ENCODE assay signal across 31 cellular contexts in the genomic region with DNA sequence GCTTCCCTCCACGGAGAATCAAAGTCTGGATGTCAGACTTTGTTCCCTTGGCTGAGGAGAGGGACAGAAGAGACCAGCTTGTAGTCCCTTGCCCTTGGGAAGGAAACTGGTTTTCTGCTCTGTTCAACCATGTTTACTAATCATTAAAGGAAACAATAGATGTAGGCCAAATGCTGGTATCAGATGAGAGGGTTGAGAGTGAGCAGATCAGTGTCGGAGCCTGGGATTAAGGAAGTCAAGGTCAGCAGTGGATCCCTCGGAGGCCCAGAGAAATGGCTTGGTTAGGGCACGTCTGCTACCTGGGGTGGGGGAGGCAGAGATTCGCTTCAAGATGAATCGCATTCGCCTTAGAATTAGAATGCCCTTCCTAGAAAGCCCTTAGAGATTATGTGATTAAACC.
"Had no signal": no experiment of that assay in that cellular context is flagged by ENCODE, and none has a peak within 500 bp of the region (broad histone marks: within the 10 kb centered on the region; RNA-seq: fewer than 3 reads in every experiment).

No MANE protein-coding gene starts in this region.

- H3K9me3 Mint-ChIP-seq: dendritic cell treated with granulocyte-macrophage colony-stimulating factor and Interleukin-4, amounts not matched to agents 40 ng/mL and 50 ng/mL, for 4 days; memory B cell; stimulated activated naive CD8-positive, alpha-beta T cell treated with anti-CD3 and anti-CD28 coated beads, Interleukin-15, amount 100 ng/mL, for 72 hours had no signal

- H3K4me3 Mint-ChIP-seq: dendritic cell treated with granulocyte-macrophage colony-stimulating factor and Interleukin-4, amounts not matched to agents 40 ng/mL and 50 ng/mL, for 4 days; memory B cell; mesothelial cell of epicardium; naive thymus-derived CD4-positive, alpha-beta T cell; nephron; neural progenitor cell; stimulated activated naive CD8-positive, alpha-beta T cell treated with anti-CD3 and anti-CD28 coated beads, Interleukin-15, amount 100 ng/mL, for 72 hours had no signal

- H3K36me3 Mint-ChIP-seq: memory B cell; mesothelial cell of epicardium; naive thymus-derived CD4-positive, alpha-beta T cell; neural progenitor cell had no signal

- H3K79me2 ChIP-seq: hepatocyte had no signal

- H3K4me1 Mint-ChIP-seq: memory B cell; mesothelial cell of epicardium; naive thymus-derived CD4-positive, alpha-beta T cell; stimulated activated naive CD8-positive, alpha-beta T cell treated with anti-CD3 and anti-CD28 coated beads, Interleukin-15, amount 100 ng/mL, for 72 hours had no signal

- H2AFZ ChIP-seq: hepatocyte, neural progenitor cell had no signal

- H3K9me3 ChIP-seq: esophagus muscularis mucosa, gastroesophageal sphincter, heart left ventricle, mucosa of descending colon, prostate gland, right atrium auricular region, suprapubic skin, transverse colon, upper lobe of right lung, uterus had no signal

- H3K4me2 ChIP-seq: hepatocyte, neural progenitor cell had no signal

- H3K27me3 Mint-ChIP-seq: dendritic cell treated with granulocyte-macrophage colony-stimulating factor and Interleukin-4, amounts not matched to agents 40 ng/mL and 50 ng/mL, for 4 days; stimulated activated naive CD8-positive, alpha-beta T cell treated with anti-CD3 and anti-CD28 coated beads, Interleukin-15, amount 100 ng/mL, for 72 hours had no signal

- FAIRE-seq: endothelial cell of umbilical vein, kidney had no signal

- H3K4me3 ChIP-seq: esophagus muscularis mucosa, gastroesophageal sphincter, heart left ventricle, hepatocyte, lung, mucosa of descending colon, neural progenitor cell, prostate gland, right atrium auricular region, smooth muscle cell, suprapubic skin, transverse colon, upper lobe of right lung, uterus had no signal

- H3K36me3 ChIP-seq: esophagus muscularis mucosa, gastroesophageal sphincter, heart left ventricle, neural progenitor cell, prostate gland, right atrium auricular region, suprapubic skin, transverse colon, upper lobe of right lung, uterus had no signal

- H3K9ac ChIP-seq: neural progenitor cell had no signal

- H3K27ac Mint-ChIP-seq: dendritic cell treated with granulocyte-macrophage colony-stimulating factor and Interleukin-4, amounts not matched to agents 40 ng/mL and 50 ng/mL, for 4 days; memory B cell; mesothelial cell of epicardium; naive thymus-derived CD4-positive, alpha-beta T cell; nephron; neural progenitor cell had no signal

- DNase-seq: effector CD8-positive, alpha-beta T cell; foreskin keratinocyte; heart left ventricle; kidney; mucosa of descending colon; naive thymus-derived CD4-positive, alpha-beta T cell; stimulated activated CD4-positive, alpha-beta T cell treated with anti-CD3 and anti-CD28 coated beads, Interleukin-12 subunit alpha, Interleukin-12 subunit beta, amount 100 ng/mL, for 4 hours; stimulated activated CD4-positive, alpha-beta T cell treated with anti-CD3 and anti-CD28 coated beads, Interleukin-1b, Interleukin-23, amount 100 ng/mL, for 48 hours; stimulated activated CD4-positive, alpha-beta T cell treated with anti-CD3 and anti-CD28 coated beads, Interleukin-4, amount 100 ng/mL, for 1 hour; stimulated activated CD8-positive, alpha-beta memory T cell treated with anti-CD3 and anti-CD28 coated beads, Interleukin-4, amount 100 ng/mL, for 48 hours; stimulated activated naive CD4-positive, alpha-beta T cell; stimulated activated naive CD8-positive, alpha-beta T cell treated with anti-CD3 and anti-CD28 coated beads, Interleukin-15, amount 100 ng/mL, for 72 hours; transverse colon; upper lobe of right lung; uterus had no signal

- H3K4me1 ChIP-seq: esophagus muscularis mucosa, foreskin keratinocyte, gastroesophageal sphincter, heart left ventricle, prostate gland, right atrium auricular region, suprapubic skin, transverse colon, upper lobe of right lung, uterus had no signal

- H3K27me3 ChIP-seq: esophagus muscularis mucosa, foreskin keratinocyte, gastroesophageal sphincter, hepatocyte, neural progenitor cell, right atrium auricular region, suprapubic skin, transverse colon, uterus had no signal

- ATAC-seq: foreskin keratinocyte; gastroesophageal sphincter; heart left ventricle; left lobe of liver; mucosa of descending colon; naive thymus-derived CD4-positive, alpha-beta T cell; sciatic nerve; stimulated activated naive CD8-positive, alpha-beta T cell treated with anti-CD3 and anti-CD28 coated beads, Interleukin-15, amount 100 ng/mL, for 72 hours; upper lobe of right lung had no signal

- H3K27ac ChIP-seq: esophagus muscularis mucosa, foreskin keratinocyte, gastroesophageal sphincter, heart left ventricle, hepatocyte, neural progenitor cell, prostate gland, right atrium auricular region, suprapubic skin, transverse colon, upper lobe of right lung, uterus had no signal
